In the genomic region with DNA sequence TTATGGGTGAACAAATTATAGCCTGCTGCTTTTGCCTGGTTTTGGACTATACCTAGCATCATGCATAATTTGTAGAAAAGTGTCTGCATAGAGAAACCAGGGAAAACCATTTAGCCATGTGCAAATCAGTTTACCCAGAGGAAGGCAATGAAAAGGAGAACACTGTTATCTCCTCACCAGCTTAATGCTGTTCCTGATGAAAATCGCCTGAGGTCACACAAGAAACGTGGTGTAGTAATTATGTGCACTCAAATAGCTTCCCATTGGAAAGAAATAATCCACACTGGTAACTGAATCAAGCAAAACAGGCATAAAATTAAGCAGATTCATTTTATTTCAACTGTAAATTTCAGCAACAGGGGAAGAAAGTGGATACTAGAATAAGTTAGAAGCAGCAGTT, we compare ENCODE assay signal across 8 cellular contexts. TPM values are rescaled to one million over a fixed set of nuclear protein-coding genes. Genes with fewer than 3 reads are reported as not detected.
"Had no signal": no experiment of that assay in that cellular context is flagged by ENCODE, and none has a peak within 500 bp of the region (broad histone marks: within the 10 kb centered on the region; RNA-seq: fewer than 3 reads in every experiment).

No MANE protein-coding gene starts in this region.

- H3K4me3 ChIP-seq: GM23338, K562 had no signal

- H3K27ac ChIP-seq: HL-60 had no signal

- ATAC-seq: GM23338, K562 had no signal

- DNase-seq: H9, HCEC 1CT, IMR-90, KG1 had no signal

- H2AFZ ChIP-seq: GM23338 had no signal

- H3K4me2 ChIP-seq: GM23338 had no signal

RNA-seq across cellular contexts. Expression of gene FAM240B, which starts 51.7 kb away (rescaled TPM):
- polyA plus RNA-seq: GM23338, H1, IMR-90, K562 had no signal
